In genomic region chr4:173538148-173538902, GRCh38 we compare ENCODE assay signal across 8 cellular contexts. TPM values are rescaled to one million over a fixed set of nuclear protein-coding genes. Genes with fewer than 3 reads are reported as not detected.
DNase-seq lines count a peak whose midpoint lies in the region; ATAC-seq, FAIRE-seq and TF ChIP-seq lines count a peak whose summit lies in the region.

No MANE protein-coding gene starts in this region.

- no peak for TF ChIP-seq EP300 in tibial nerve (IDR thresholded peaks at IDR 0.05)

- TF ChIP-seq POLR2A in lower leg skin (IDR thresholded peaks at IDR 0.05) (no peak), tibial nerve (IDR thresholded peaks at IDR 0.05) (no peak)

- no peaks in the 10 kb centered on the region for H3K36me3 Mint-ChIP-seq in CD8-positive, alpha-beta memory T cell
- H3K36me3 Mint-ChIP-seq in activated naive CD8-positive, alpha-beta T cell treated with anti-CD3 and anti-CD28 coated beads, Interleukin-2, amount 10 ng/mL, durations not matched to agents 7 days and 5 days = no peaks in the 10 kb centered on the region

- peaks cover 0 to 9% (median 3%) of the 10 kb centered on the region in 5 donors for H3K9me3 Mint-ChIP-seq in CD8-positive, alpha-beta memory T cell
- no peaks in the 10 kb centered on the region for H3K9me3 Mint-ChIP-seq in activated naive CD8-positive, alpha-beta T cell treated with anti-CD3 and anti-CD28 coated beads, Interleukin-2, amount 10 ng/mL, durations not matched to agents 7 days and 5 days

- peak overlapping the region; percentile 29 for H3K4me3 ChIP-seq in CD8-positive, alpha-beta memory T cell (ENCODE audit: low read length)
- H3K4me3 ChIP-seq in lower leg skin (ENCODE audit: low read depth, poor library complexity, severe bottlenecking) (peak overlapping the region; percentile 15), tibial nerve (peak overlapping the region; percentile 24 to 39 (median 32)), MG63 (no peak overlapping the region)

- POLR2A ChIA-PET in CD8-positive, alpha-beta memory T cell (lab: Charles Lee) = no interaction called here
- POLR2A ChIA-PET in activated naive CD8-positive, alpha-beta T cell treated with anti-CD3 and anti-CD28 coated beads, Interleukin-2, amount 10 ng/mL, durations not matched to agents 7 days and 5 days (lab: Charles Lee) = no interaction called here

- TF ChIP-seq CTCF in lower leg skin (IDR thresholded peaks at IDR 0.05) = no peak
- TF ChIP-seq CTCF in tibial nerve (IDR thresholded peaks at IDR 0.05) = no peak

- no peaks in the 10 kb centered on the region for H3K36me3 ChIP-seq in CD8-positive, alpha-beta memory T cell (ENCODE audit: insufficient read depth, low read length)
- no peaks in the 10 kb centered on the region for H3K36me3 ChIP-seq in tibial nerve
- H3K36me3 ChIP-seq in MG63 = no peaks in the 10 kb centered on the region

- no peak for FAIRE-seq in RCC 7860 (lab: Jason Lieb, UNC)

- H3K9me3 ChIP-seq in CD8-positive, alpha-beta memory T cell (ENCODE audit: low read length) = no peaks in the 10 kb centered on the region
- H3K9me3 ChIP-seq in tibial nerve (no peaks in the 10 kb centered on the region), MG63 (no peaks in the 10 kb centered on the region)

- peak overlapping the region in 1 of 8 donors; percentile 39 for H3K27ac Mint-ChIP-seq in CD8-positive, alpha-beta memory T cell
- no peak overlapping the region for H3K27ac Mint-ChIP-seq in activated naive CD8-positive, alpha-beta T cell treated with anti-CD3 and anti-CD28 coated beads, Interleukin-2, amount 10 ng/mL, durations not matched to agents 7 days and 5 days

- peaks cover 14% of the 10 kb centered on the region for H3K4me1 ChIP-seq in CD8-positive, alpha-beta memory T cell (ENCODE audit: insufficient read depth, low read length)
- peaks cover 0 to 27% (median 13%) of the 10 kb centered on the region in 4 donors for H3K4me1 ChIP-seq in tibial nerve

- H3K27me3 Mint-ChIP-seq in CD8-positive, alpha-beta memory T cell = peaks cover 66 to 89% of the 10 kb centered on the region in 2 donors
- H3K27me3 Mint-ChIP-seq in activated naive CD8-positive, alpha-beta T cell treated with anti-CD3 and anti-CD28 coated beads, Interleukin-2, amount 10 ng/mL, durations not matched to agents 7 days and 5 days = peaks cover 80% of the 10 kb centered on the region

- H3K27ac ChIP-seq in CD8-positive, alpha-beta memory T cell (ENCODE audit: low read depth, low read length) = no peak overlapping the region
- peak overlapping the region in 2 of 4 donors; percentile 9 to 16 for H3K27ac ChIP-seq in tibial nerve

- H3K27me3 ChIP-seq in CD8-positive, alpha-beta memory T cell (ENCODE audit: insufficient read depth, low read length, poor library complexity, severe bottlenecking) = peaks cover 60% of the 10 kb centered on the region
- H3K27me3 ChIP-seq in tibial nerve (peaks cover 3 to 100% of the 10 kb centered on the region in 2 donors), MG63 (peaks cover 2% of the 10 kb centered on the region; the same call in 1 of the 2 replicates)

- H3K4me1 Mint-ChIP-seq in CD8-positive, alpha-beta memory T cell = peaks cover 9 to 21% (median 21%) of the 10 kb centered on the region in 3 donors
- peaks cover 6% of the 10 kb centered on the region for H3K4me1 Mint-ChIP-seq in activated naive CD8-positive, alpha-beta T cell treated with anti-CD3 and anti-CD28 coated beads, Interleukin-2, amount 10 ng/mL, durations not matched to agents 7 days and 5 days

- in situ Hi-C loops in KBM-7 (cut with MboI; ENCODE audit: low pct_unique_long_range_greater_than_20kb, low sequenced_read_pairs) = no loop called here

- H3K4me3 Mint-ChIP-seq in CD8-positive, alpha-beta memory T cell = peak overlapping the region; percentile 65 to 85 (median 80)
- H3K4me3 Mint-ChIP-seq in activated naive CD8-positive, alpha-beta T cell treated with anti-CD3 and anti-CD28 coated beads, Interleukin-2, amount 10 ng/mL, durations not matched to agents 7 days and 5 days = peak overlapping the region; percentile 67

- CTCF ChIA-PET in CD8-positive, alpha-beta memory T cell (lab: Charles Lee) = no interaction called here

- no peak for ATAC-seq in activated naive CD8-positive, alpha-beta T cell treated with anti-CD3 and anti-CD28 coated beads, Interleukin-2, amount 10 ng/mL, durations not matched to agents 7 days and 5 days (ENCODE audit: low read depth)
- ATAC-seq in HG03139 (IDR thresholded peaks at IDR 0.05; ENCODE audit: unreplicated experiment) = no peak

- intact Hi-C loops in lower leg skin (cut with DNase I; ENCODE audit: low total_unique reads) = no loop called here

- no peak for DNase-seq in CD8-positive, alpha-beta memory T cell
- DNase-seq in KBM-7 = peak; percentile 56
- DNase-seq in activated naive CD8-positive, alpha-beta T cell treated with anti-CD3 and anti-CD28 coated beads, Interleukin-2, amount 10 ng/mL, durations not matched to agents 7 days and 5 days = peak; percentile 41
- DNase-seq in lower leg skin (ENCODE audit: low spot score in 2 of 2) = no peak
- DNase-seq in tibial nerve (ENCODE audit: low spot score in 2 of 2) = no peak
- DNase-seq in MG63 = no peak
- no peak for DNase-seq in RCC 7860 (ENCODE audit: low spot score)

- WGBS in lower leg skin, 2 donors = 5 to 9% methylated on average over 50 to 57 of the region's 59 CpGs
- WGBS in tibial nerve, 2 donors = 2 to 3% methylated on average over 41 to 58 of the region's 59 CpGs

RNA-seq across cellular contexts. Expression of gene HAND2, which starts 8.3 kb away (rescaled TPM):
- not detected for total RNA-seq in CD8-positive, alpha-beta memory T cell
- polyA plus RNA-seq in CD8-positive, alpha-beta memory T cell = not detected
- not detected for total RNA-seq in activated naive CD8-positive, alpha-beta T cell treated with anti-CD3 and anti-CD28 coated beads, Interleukin-2, amount 10 ng/mL, durations not matched to agents 7 days and 5 days
- total RNA-seq in lower leg skin (10 to 100 TPM in 1 of 4 donors, 1 to 10 TPM in 2, under 1 TPM in 1; 0.25 to 11.0 (median 4.1) TPM), tibial nerve (1 to 10 TPM; 1.9 to 5.1 (median 3.6) TPM)
- total RNA-seq in MG63 (2014; rRNA removed; shearing (Covaris generic); ENCODE audit: low replicate concordance) = 0.16 and 23.8 TPM in 2 replicates

Comparison
In these comparisons a context has a peak if more than half of its experiments do, and no peak if none do; other contexts are left out.
1. DNase-seq: peak in KBM-7 (single experiment) and activated naive CD8-positive, alpha-beta T cell treated with anti-CD3 and anti-CD28 coated beads, Interleukin-2, amount 10 ng/mL, durations not matched to agents 7 days and 5 days (single experiment); none in CD8-positive, alpha-beta memory T cell (0 of 5), lower leg skin (0 of 2), tibial nerve (0 of 2), MG63 (single experiment) and RCC 7860 (single experiment).